26 cellular contexts compared by ENCODE assay signal in genomic region chr3:101170806-101171558, GRCh38.
A peak's percentile ranks its signal among the peaks of the same experiment; 100 is the strongest.
DNase-seq lines count a peak whose midpoint lies in the region; ATAC-seq and TF ChIP-seq lines count a peak whose summit lies in the region.
"Had no signal": no experiment of that assay in that cellular context is flagged by ENCODE, and none has a peak within 500 bp of the region (broad histone marks: within the 10 kb centered on the region; RNA-seq: fewer than 3 reads in every experiment).

No MANE protein-coding gene starts in this region.

- TF ChIP-seq CTCF in heart left ventricle (IDR thresholded peaks at IDR 0.05) (no peak), esophagus muscularis mucosa (IDR thresholded peaks at IDR 0.05) (no peak), sigmoid colon (IDR thresholded peaks at IDR 0.05) (no peak), osteocyte (IDR thresholded peaks at IDR 0.05) (no peak)

- H3K4me1 ChIP-seq in heart left ventricle, result peaks cover 0 to 27% (median 0%) of the 10 kb centered on the region in 12 donors
- peaks cover 4 to 27% (median 24%) of the 10 kb centered on the region in 4 donors for H3K4me1 ChIP-seq in esophagus muscularis mucosa
- peaks cover 0 to 33% (median 25%) of the 10 kb centered on the region in 4 donors for H3K4me1 ChIP-seq in sigmoid colon
- H3K4me1 ChIP-seq: colonic mucosa, suprapubic skin had no signal

- no peak for TF ChIP-seq EP300 in esophagus muscularis mucosa (IDR thresholded peaks at IDR 0.05)
- TF ChIP-seq EP300 in sigmoid colon (IDR thresholded peaks at IDR 0.05), result no peak

- intact Hi-C loops in heart left ventricle (cut with DNase I) (loop anchor here in 1 of 10 donors (5.0 kb wide), 1 partner anchor 184 kb away; no protein-coding TSS in a partner anchor), cardiac septum (cut with DNase I) (no loop called here), esophagus muscularis mucosa (cut with DNase I) (no loop called here), sigmoid colon (cut with DNase I) (loop anchor here (1.0 kb wide), 1 partner anchor 193 kb away; no protein-coding TSS in a partner anchor)

- no peak overlapping the region for H3K27ac Mint-ChIP-seq in osteocyte (ENCODE audit: unreplicated experiment)
- H3K27ac Mint-ChIP-seq: CD14-positive monocyte, immature natural killer cell had no signal

- no peaks in the 10 kb centered on the region for H3K9me3 Mint-ChIP-seq in osteocyte (ENCODE audit: unreplicated experiment)

- H3K36me3 ChIP-seq in heart left ventricle (no peaks in the 10 kb centered on the region), esophagus muscularis mucosa (no peaks in the 10 kb centered on the region), sigmoid colon (no peaks in the 10 kb centered on the region)
- H3K36me3 ChIP-seq: colonic mucosa, gastrocnemius medialis, suprapubic skin had no signal

- H3K36me3 Mint-ChIP-seq in osteocyte (ENCODE audit: unreplicated experiment), result no peaks in the 10 kb centered on the region
- H3K36me3 Mint-ChIP-seq: CD14-positive monocyte, immature natural killer cell had no signal

- ATAC-seq in heart left ventricle (peak in 2 of 4 donors; percentile 27 to 49), GM19324 (IDR thresholded peaks at IDR 0.05; ENCODE audit: low FRiP score, unreplicated experiment) (no peak)
- ATAC-seq: esophagus mucosa, gastrocnemius medialis had no signal

- no peaks in the 10 kb centered on the region for H3K4me1 Mint-ChIP-seq in osteocyte (ENCODE audit: unreplicated experiment)
- H3K4me1 Mint-ChIP-seq: CD14-positive monocyte, immature natural killer cell had no signal

- DNase-seq in heart left ventricle (no peak), cardiac septum (ENCODE audit: low spot score) (no peak), esophagus muscularis mucosa (ENCODE audit: extremely low spot score) (no peak), sigmoid colon (no peak), osteocyte (ENCODE audit: extremely low spot score, unreplicated experiment) (no peak)
- no peak for DNase-seq in stimulated activated CD4-positive, alpha-beta T cell treated with anti-CD3 and anti-CD28 coated beads, Interleukin-12 subunit alpha, Interleukin-12 subunit beta, amount 100 ng/mL, for 4 hours
- DNase-seq: activated CD4-positive, alpha-beta T cell treated with anti-CD3 and anti-CD28 coated beads for 1 hour; activated CD8-positive, alpha-beta memory T cell treated with anti-CD3 and anti-CD28 coated beads, Interleukin-2, amount 50 U/mL, for 4 hours; activated gamma-delta T cell treated with Interleukin-2 at 50 U/mL for 16 hours; amygdala; colonic mucosa; EL; gastrocnemius medialis; HCEC 1CT; hippocampal formation; immature natural killer cell; midbrain; NCI-H1048; NCI-H187; NCI-H69; posterior cingulate gyrus; T-helper 1 cell had no signal

- H3K27me3 ChIP-seq in heart left ventricle, result no peaks in the 10 kb centered on the region
- H3K27me3 ChIP-seq in esophagus muscularis mucosa, result no peaks in the 10 kb centered on the region
- H3K27me3 ChIP-seq in sigmoid colon, result no peaks in the 10 kb centered on the region
- H3K27me3 ChIP-seq: colonic mucosa, gastrocnemius medialis, suprapubic skin had no signal

- WGBS in heart left ventricle, 4 donors, result 58 to 69% (median 68%) methylated on average over 5 of the region's 5 CpGs
- 88% methylated on average over 5 of the region's 5 CpGs for WGBS in esophagus muscularis mucosa
- 82 to 85% methylated on average over 5 of the region's 5 CpGs for WGBS in sigmoid colon, 2 donors

- H3K4me3 ChIP-seq in heart left ventricle, result no peak overlapping the region
- H3K4me3 ChIP-seq in esophagus muscularis mucosa, result no peak overlapping the region
- peak overlapping the region in 2 of 4 donors; percentile 0 to 16 for H3K4me3 ChIP-seq in sigmoid colon
- H3K4me3 ChIP-seq: colonic mucosa, gastrocnemius medialis, suprapubic skin had no signal

- H3K4me3 Mint-ChIP-seq in osteocyte (ENCODE audit: unreplicated experiment), result no peak overlapping the region
- H3K4me3 Mint-ChIP-seq: CD14-positive monocyte, immature natural killer cell had no signal

- H3K9me3 ChIP-seq in heart left ventricle (peaks cover 0 to 9% (median 0%) of the 10 kb centered on the region in 12 donors), esophagus muscularis mucosa (no peaks in the 10 kb centered on the region), sigmoid colon (no peaks in the 10 kb centered on the region)
- H3K9me3 ChIP-seq: colonic mucosa, gastrocnemius medialis, suprapubic skin had no signal

- TF ChIP-seq POLR2A in heart left ventricle (IDR thresholded peaks at IDR 0.05), result no peak
- no peak for TF ChIP-seq POLR2A in esophagus muscularis mucosa (IDR thresholded peaks at IDR 0.05; ENCODE audit: low read depth)
- TF ChIP-seq POLR2A in sigmoid colon (IDR thresholded peaks at IDR 0.05), result no peak

- H3K27ac ChIP-seq in heart left ventricle (peak overlapping the region in 7 of 12 donors; percentile 3 to 59 (median 52)), esophagus muscularis mucosa (replicated peaks in 1 of 4) (peak overlapping the region; percentile 15 to 64 (median 62)), sigmoid colon (peak overlapping the region; percentile 55 to 82 (median 74))
- H3K27ac ChIP-seq: colonic mucosa, gastrocnemius medialis, suprapubic skin had no signal

- no peaks in the 10 kb centered on the region for H3K27me3 Mint-ChIP-seq in osteocyte (ENCODE audit: unreplicated experiment)
